Comparison of ENCODE assay signal across 11 cellular contexts in genomic region chr4:6962211-6963041, GRCh38. TPM values are rescaled to one million over a fixed set of nuclear protein-coding genes. Genes with fewer than 3 reads are reported as not detected.
DNase-seq lines count a peak whose midpoint lies in the region; ATAC-seq and TF ChIP-seq lines count a peak whose summit lies in the region.
"Had no signal": no experiment of that assay in that cellular context is flagged by ENCODE, and none has a peak within 500 bp of the region (broad histone marks: within the 10 kb centered on the region; RNA-seq: fewer than 3 reads in every experiment).

No MANE protein-coding gene starts in this region.

- H3K27ac ChIP-seq in OCI-LY7 (ENCODE audit: low read depth, low read length, poor library complexity, severe bottlenecking) (no peak overlapping the region), substantia nigra (ENCODE audit: low read depth, low read length, poor library complexity, severe bottlenecking) (peak overlapping the region; percentile 86), coronary artery (peak overlapping the region in 1 of 2 donors; percentile 0)
- H3K27ac ChIP-seq: heart right ventricle had no signal

- H3K4me1 ChIP-seq in OCI-LY7 (ENCODE audit: insufficient read depth, low read length, poor library complexity, severe bottlenecking), result peaks cover 53% of the 10 kb centered on the region

- no peak overlapping the region for H2AFZ ChIP-seq in OCI-LY7 (ENCODE audit: low read length)

- H3K36me3 ChIP-seq in OCI-LY7 (ENCODE audit: insufficient read depth, low read length), result no peaks in the 10 kb centered on the region; the same call in 1 of the 2 replicates

- TF ChIP-seq CTCF in OCI-LY7 (conservative IDR thresholded peaks at IDR 0.05; ENCODE audit: low read length), result no peak
- TF ChIP-seq CTCF in coronary artery (IDR thresholded peaks at IDR 0.05), result no peak

- no peaks in the 10 kb centered on the region for H3K79me2 ChIP-seq in OCI-LY7 (ENCODE audit: insufficient read depth, low read depth, low read length)

- no peaks in the 10 kb centered on the region for H4K20me1 ChIP-seq in OCI-LY7 (ENCODE audit: insufficient read depth, low read length)

- H3K9me3 ChIP-seq in OCI-LY7 (ENCODE audit: low read length), result peaks cover 5% of the 10 kb centered on the region; the same call in 1 of the 2 replicates
- H3K9me3 ChIP-seq: heart right ventricle had no signal

- BruUV-seq in OCI-LY7 (replicated peaks; lab: Mats Ljungman, UMichigan), result no TSS peak

- no peaks in the 10 kb centered on the region for H3K9me2 ChIP-seq in OCI-LY7 (ENCODE audit: insufficient read depth, low read length)

- POLR2A ChIA-PET in OCI-LY7 (lab: Charles Lee), result interaction anchor here (0.7 to 1.9 kb wide), 3 partner anchors 12 to 24 kb away, joined by 3 to 6 read pairs (median 4); no protein-coding TSS in a partner anchor

- no peak for ATAC-seq in GM21447 (IDR thresholded peaks at IDR 0.05; ENCODE audit: unreplicated experiment)
- ATAC-seq: natural killer cell had no signal

- peak overlapping the region; percentile 83 for H3K4me2 ChIP-seq in OCI-LY7 (ENCODE audit: low read length)

- CTCF ChIA-PET in OCI-LY7 (lab: Charles Lee; ENCODE audit: unreplicated experiment), result interaction anchor here (0.6 kb wide), 1 partner anchor 1586 kb away, joined by 3 read pairs; no protein-coding TSS in a partner anchor

- H3K4me3 ChIP-seq in OCI-LY7 (ENCODE audit: low read depth, low read length, poor library complexity, severe bottlenecking) (no peak overlapping the region), coronary artery (no peak overlapping the region)
- H3K4me3 ChIP-seq: heart right ventricle had no signal

- DNase-seq in NCI-H526 (lab: John Stamatoyannopoulos, UW) (peak; percentile 27 to 53), NCI-H526 treated with DMSO at 0.1 percent for 48 hours (lab: John Stamatoyannopoulos, UW) (no peak), OCI-LY7 (ENCODE audit: low spot score) (no peak), left kidney (ENCODE audit: low read depth, low spot score) (peak; percentile 58), substantia nigra (lab: John Stamatoyannopoulos, UW) (peak in 31 of 49 donors; percentile 29 to 84 (median 55)), GOT3 (lab: John Stamatoyannopoulos, UW) (no peak), coronary artery (ENCODE audit: low spot score) (no peak)
- DNase-seq: activated naive CD4-positive, alpha-beta T cell treated with anti-CD3 and anti-CD28 coated beads, Interleukin-2, amount 10 ng/mL, durations not matched to agents 7 days and 5 days; heart right ventricle; natural killer cell had no signal

- intact Hi-C loops in OCI-LY7 (cut with micrococcal nuclease; ENCODE audit: unreplicated experiment), result no loop called here

RNA-seq across cellular contexts. Expression of gene TBC1D14, which starts 52.8 kb away (rescaled TPM):
- 35.6 and 38.4 TPM in 2 replicates for total RNA-seq in OCI-LY7 (2014; rRNA removed; shearing (Covaris generic))
- 44.1 and 50.4 TPM in 2 replicates for total RNA-seq in OCI-LY7 (2022)

Comparison
In these comparisons a context has a peak if more than half of its experiments do, and no peak if none do; other contexts are left out.
1. DNase-seq: peak in NCI-H526 (2 of 2), left kidney (single experiment) and substantia nigra (31 of 49); none in NCI-H526 treated with DMSO at 0.1 percent for 48 hours (single experiment), OCI-LY7 (single experiment), GOT3 (single experiment) and coronary artery (single experiment).